ENCODE assay signal across 15 cellular contexts in genomic region chr12:102463659-102464249, GRCh38. TPM values are rescaled to one million over a fixed set of nuclear protein-coding genes. Genes with fewer than 3 reads are reported as not detected.
"Had no signal": no experiment of that assay in that cellular context is flagged by ENCODE, and none has a peak within 500 bp of the region (broad histone marks: within the 10 kb centered on the region; RNA-seq: fewer than 3 reads in every experiment).

No MANE protein-coding gene starts in this region.

- H3K9me3 ChIP-seq: colonic mucosa, testis had no signal

- H3K4me1 ChIP-seq: colonic mucosa, testis had no signal

- FAIRE-seq: endometrium, keratinocyte had no signal

- H3K27ac ChIP-seq: colonic mucosa, testis had no signal

- ATAC-seq: activated naive CD8-positive, alpha-beta T cell treated with anti-CD3 and anti-CD28 coated beads, Interleukin-2, amount 50 U/mL, for 24 hours; activated T-helper 17 cell treated with anti-CD3 and anti-CD28 coated beads, Interleukin-2, amount 50 U/mL, for 72 hours; esophagus mucosa; natural killer cell; stimulated activated naive CD8-positive, alpha-beta T cell treated with anti-CD3 and anti-CD28 coated beads, Interleukin-15, amount 100 ng/mL, for 72 hours had no signal

- H3K36me3 Mint-ChIP-seq: natural killer cell had no signal

- H3K4me3 Mint-ChIP-seq: activated naive CD4-positive, alpha-beta T cell treated with anti-CD3 and anti-CD28 coated beads for 36 hours; activated naive CD8-positive, alpha-beta T cell treated with anti-CD3 and anti-CD28 coated beads, Interleukin-2, amount 50 U/mL, for 24 hours; activated T-helper 17 cell treated with anti-CD3 and anti-CD28 coated beads, Interleukin-2, amount 50 U/mL, for 72 hours; natural killer cell; stimulated activated naive CD8-positive, alpha-beta T cell treated with anti-CD3 and anti-CD28 coated beads, Interleukin-15, amount 100 ng/mL, for 72 hours had no signal

- H3K4me1 Mint-ChIP-seq: activated naive CD8-positive, alpha-beta T cell treated with anti-CD3 and anti-CD28 coated beads, Interleukin-2, amount 50 U/mL, for 24 hours; activated T-helper 17 cell treated with anti-CD3 and anti-CD28 coated beads, Interleukin-2, amount 50 U/mL, for 72 hours; natural killer cell; stimulated activated naive CD8-positive, alpha-beta T cell treated with anti-CD3 and anti-CD28 coated beads, Interleukin-15, amount 100 ng/mL, for 72 hours had no signal

- DNase-seq: activated naive CD4-positive, alpha-beta T cell treated with anti-CD3 and anti-CD28 coated beads for 36 hours; activated naive CD8-positive, alpha-beta T cell treated with anti-CD3 and anti-CD28 coated beads, Interleukin-2, amount 50 U/mL, for 24 hours; caudate nucleus; colonic mucosa; hippocampal formation; mesendoderm; natural killer cell; posterior cingulate gyrus; stimulated activated naive CD8-positive, alpha-beta T cell treated with anti-CD3 and anti-CD28 coated beads, Interleukin-15, amount 100 ng/mL, for 72 hours; T-helper 9 cell; testis had no signal

- H3K9me3 Mint-ChIP-seq: activated naive CD4-positive, alpha-beta T cell treated with anti-CD3 and anti-CD28 coated beads for 36 hours; activated naive CD8-positive, alpha-beta T cell treated with anti-CD3 and anti-CD28 coated beads, Interleukin-2, amount 50 U/mL, for 24 hours; natural killer cell; stimulated activated naive CD8-positive, alpha-beta T cell treated with anti-CD3 and anti-CD28 coated beads, Interleukin-15, amount 100 ng/mL, for 72 hours had no signal

- H3K27ac Mint-ChIP-seq: activated naive CD4-positive, alpha-beta T cell treated with anti-CD3 and anti-CD28 coated beads for 36 hours; activated naive CD8-positive, alpha-beta T cell treated with anti-CD3 and anti-CD28 coated beads, Interleukin-2, amount 50 U/mL, for 24 hours; activated T-helper 17 cell treated with anti-CD3 and anti-CD28 coated beads, Interleukin-2, amount 50 U/mL, for 72 hours; natural killer cell had no signal

- H3K27me3 ChIP-seq: colonic mucosa, testis had no signal

- H3K4me3 ChIP-seq: colonic mucosa, testis had no signal

- H3K36me3 ChIP-seq: colonic mucosa had no signal

RNA-seq across cellular contexts. Expression of gene IGF1, which starts 16.6 kb away (rescaled TPM):
- total RNA-seq: activated naive CD4-positive, alpha-beta T cell treated with anti-CD3 and anti-CD28 coated beads for 36 hours had no signal
- polyA plus RNA-seq: keratinocyte had no signal
